In the genomic region with DNA sequence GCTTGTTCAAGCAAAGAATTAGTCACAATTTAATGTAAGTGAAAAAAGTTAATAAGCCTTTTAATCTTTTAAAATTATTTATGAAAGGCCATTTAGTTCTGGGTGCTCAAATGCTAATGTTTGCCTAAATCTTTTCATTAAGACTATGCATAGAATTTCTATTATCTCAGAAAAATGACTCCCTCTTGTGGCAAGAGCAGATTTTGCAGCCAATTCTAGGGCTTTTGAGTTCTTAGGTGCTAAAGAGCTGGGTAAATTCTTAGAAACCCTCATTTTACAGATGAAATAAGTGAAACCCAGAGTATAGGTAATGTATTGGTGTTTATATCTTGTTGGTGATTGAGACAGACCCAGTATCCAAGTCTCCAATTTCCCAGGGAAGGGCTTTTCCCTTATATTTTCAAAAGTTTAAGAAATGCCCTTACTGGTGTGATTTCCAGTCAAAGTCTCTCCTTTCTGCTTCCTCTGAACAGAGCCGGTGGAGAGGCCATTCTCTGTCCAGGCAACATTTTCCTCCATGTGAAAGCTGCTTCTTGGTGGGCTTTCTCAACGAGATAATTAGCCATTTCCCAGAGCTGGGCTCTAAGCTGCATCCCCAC, we compare ENCODE assay signal across 8 cellular contexts. TPM values are rescaled to one million over a fixed set of nuclear protein-coding genes. Genes with fewer than 3 reads are reported as not detected.
A peak's percentile ranks its signal among the peaks of the same experiment; 100 is the strongest.
DNase-seq lines count a peak whose midpoint lies in the region; ATAC-seq, FAIRE-seq and TF ChIP-seq lines count a peak whose summit lies in the region.

No MANE protein-coding gene starts in this region.

- intact Hi-C loops in psoas muscle (cut with DNase I) = loop anchor here in 1 of 2 donors (10.0 kb wide), 3 partner anchors 438 to 672 kb away; no protein-coding TSS in a partner anchor

- H3K4me3 ChIP-seq in psoas muscle = no peak overlapping the region

- H3K4me1 ChIP-seq in psoas muscle = no peaks in the 10 kb centered on the region

- H3K4me1 Mint-ChIP-seq in activated CD8-positive, alpha-beta T cell treated with anti-CD3 and anti-CD28 coated beads, Interleukin-2, amount 10 ng/mL, durations not matched to agents 7 days and 5 days (ENCODE audit: low read depth) = no peaks in the 10 kb centered on the region

- no peaks in the 10 kb centered on the region for H3K9me3 ChIP-seq in psoas muscle

- H3K36me3 ChIP-seq in psoas muscle (ENCODE audit: insufficient read depth in 1 of 2, low read depth in 1 of 2) = no peaks in the 10 kb centered on the region

- no peaks in the 10 kb centered on the region for H3K9me3 Mint-ChIP-seq in activated CD8-positive, alpha-beta T cell treated with anti-CD3 and anti-CD28 coated beads, Interleukin-2, amount 10 ng/mL, durations not matched to agents 7 days and 5 days (ENCODE audit: insufficient read depth)

- no peak overlapping the region for H3K27ac ChIP-seq in psoas muscle

- FAIRE-seq in frontal cortex (lab: Jason Lieb, UNC) = peak; percentile 70
- FAIRE-seq in HTR-8/SVneo (lab: Jason Lieb, UNC) = no peak

- CTCF ChIA-PET in activated CD8-positive, alpha-beta T cell treated with anti-CD3 and anti-CD28 coated beads, Interleukin-2, amount 10 ng/mL, durations not matched to agents 7 days and 5 days (lab: Charles Lee) = interaction anchor here (0.7 to 2.0 kb wide), 21 partner anchors 9 to 1094 kb away, joined by 3 to 13 read pairs (median 4); a partner anchor contains a TSS

- ATAC-seq in GM21423 (IDR thresholded peaks at IDR 0.05; ENCODE audit: unreplicated experiment) (peak; percentile 61), psoas muscle (no peak)
- ATAC-seq in activated CD8-positive, alpha-beta T cell treated with anti-CD3 and anti-CD28 coated beads, Interleukin-2, amount 10 ng/mL, durations not matched to agents 7 days and 5 days = no peak

- no peak overlapping the region for H3K4me3 Mint-ChIP-seq in activated CD8-positive, alpha-beta T cell treated with anti-CD3 and anti-CD28 coated beads, Interleukin-2, amount 10 ng/mL, durations not matched to agents 7 days and 5 days

- POLR2A ChIA-PET in activated CD8-positive, alpha-beta T cell treated with anti-CD3 and anti-CD28 coated beads, Interleukin-2, amount 10 ng/mL, durations not matched to agents 7 days and 5 days (lab: Charles Lee) = interaction anchor here (0.7 kb wide), 1 partner anchor 436 kb away, joined by 3 read pairs; no protein-coding TSS in a partner anchor

- TF ChIP-seq CTCF in psoas muscle (IDR thresholded peaks at IDR 0.05) = peak; percentile 67

- no peaks in the 10 kb centered on the region for H3K36me3 Mint-ChIP-seq in activated CD8-positive, alpha-beta T cell treated with anti-CD3 and anti-CD28 coated beads, Interleukin-2, amount 10 ng/mL, durations not matched to agents 7 days and 5 days (ENCODE audit: low read depth)

- no peak overlapping the region for H3K27ac Mint-ChIP-seq in activated CD8-positive, alpha-beta T cell treated with anti-CD3 and anti-CD28 coated beads, Interleukin-2, amount 10 ng/mL, durations not matched to agents 7 days and 5 days

- DNase-seq in DMS53 (lab: John Stamatoyannopoulos, UW) (peak; percentile 64), NCI-H1930 (lab: John Stamatoyannopoulos, UW) (peak; percentile 25 to 64), frontal cortex (ENCODE audit: low spot score in 2 of 2) (peak in 1 of 2 donors; percentile 14), psoas muscle (no peak), HTR-8/SVneo (ENCODE audit: insufficient read length, low spot score) (no peak), HuH-7.5 (ENCODE audit: low spot score) (no peak)
- peak; percentile 67 for DNase-seq in activated CD8-positive, alpha-beta T cell treated with anti-CD3 and anti-CD28 coated beads, Interleukin-2, amount 10 ng/mL, durations not matched to agents 7 days and 5 days

- 45 to 55% (median 47%) methylated on average over 2 of the region's 2 CpGs for WGBS in psoas muscle, 3 donors

- H3K27me3 Mint-ChIP-seq in activated CD8-positive, alpha-beta T cell treated with anti-CD3 and anti-CD28 coated beads, Interleukin-2, amount 10 ng/mL, durations not matched to agents 7 days and 5 days (ENCODE audit: low read depth) = peaks cover 5% of the 10 kb centered on the region

- peaks cover 0 to 3% (median 0%) of the 10 kb centered on the region in 3 donors for H3K27me3 ChIP-seq in psoas muscle (ENCODE audit: insufficient read depth in 3 of 3, low read length in 2 of 3)

RNA-seq across cellular contexts. Expression of a gene that starts 24.1 kb away (rescaled TPM):
- total RNA-seq in activated CD8-positive, alpha-beta T cell treated with anti-CD3 and anti-CD28 coated beads, Interleukin-2, amount 10 ng/mL, durations not matched to agents 7 days and 5 days = 1 to 10 TPM; 3.5 to 3.7 TPM
- total RNA-seq in frontal cortex = 15.5 TPM
- total RNA-seq in psoas muscle = 1 to 10 TPM; 1.8 to 4.4 (median 3.7) TPM
- 1 to 10 TPM in 1 of 3 donors, under 1 TPM in 2; 0.75 to 2.3 (median 0.79) TPM for polyA plus RNA-seq in psoas muscle

Comparison
In these comparisons a context has a peak if more than half of its experiments do, and no peak if none do; other contexts are left out.
1. DNase-seq: peak in DMS53 (single experiment), NCI-H1930 (2 of 2) and activated CD8-positive, alpha-beta T cell treated with anti-CD3 and anti-CD28 coated beads, Interleukin-2, amount 10 ng/mL, durations not matched to agents 7 days and 5 days (single experiment); none in psoas muscle (0 of 2), HTR-8/SVneo (single experiment) and HuH-7.5 (single experiment).